In the genomic region with DNA sequence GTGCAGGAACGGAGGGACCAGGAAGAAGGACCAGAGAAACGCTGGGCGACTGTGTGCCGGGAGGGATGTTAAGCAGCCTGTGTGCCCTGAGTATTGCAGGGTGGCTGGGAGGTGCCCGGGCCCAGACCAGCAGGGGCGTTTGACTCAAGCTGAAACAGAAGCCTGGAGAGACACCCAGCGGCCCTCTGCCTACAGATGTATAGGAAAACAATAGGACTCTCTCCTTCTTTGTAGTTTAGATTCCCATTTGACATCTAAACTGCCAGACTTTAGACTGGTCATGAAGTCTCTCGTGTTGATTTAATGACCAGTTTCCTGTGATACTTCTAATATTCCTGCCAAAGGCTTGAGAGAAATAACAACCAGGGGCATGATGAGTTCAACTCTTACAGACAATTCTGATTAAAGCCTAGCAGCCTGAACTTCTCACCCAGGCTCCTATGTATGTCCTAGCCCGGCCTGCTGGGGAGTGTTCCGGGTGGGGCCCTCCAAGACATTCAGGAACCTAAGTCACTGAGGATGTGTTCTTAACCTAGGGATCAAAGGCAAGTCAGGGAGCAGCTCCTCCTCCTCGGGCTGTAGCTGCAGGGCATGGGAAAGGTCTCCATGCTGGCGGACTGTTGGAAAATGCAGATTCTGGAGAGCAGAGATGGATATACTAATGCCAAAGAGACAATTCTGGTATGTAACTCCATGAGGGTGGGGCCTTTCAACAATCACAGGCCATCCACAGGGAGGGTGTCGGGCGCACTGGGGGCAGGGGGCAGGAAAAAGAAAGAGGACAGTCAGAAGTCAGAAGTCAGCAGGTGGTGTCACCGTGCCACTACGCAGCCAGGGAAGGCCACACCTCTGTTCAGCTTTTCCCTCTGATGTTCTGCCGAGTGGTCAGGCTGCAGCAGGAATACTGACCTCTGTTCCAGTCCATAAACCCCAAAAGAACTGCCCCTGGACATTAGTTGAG, we compare ENCODE assay signal across 2 cellular contexts.
TF ChIP-seq lines count a peak whose summit lies in the region.

No MANE protein-coding gene starts in this region.

TF ChIP-seq in endothelial cell of umbilical vein, 7 proteins besides CTCF, POLR2A, EP300 and RAD21 (continued from another document):
- TF ChIP-seq EZH2 (IDR thresholded peaks at IDR 0.05; ENCODE audit: borderline replicate concordance, low read depth, low read length, severe bottlenecking) = no peak
- peak; percentile 76 for TF ChIP-seq GATA2 (IDR thresholded peaks at IDR 0.05; ENCODE audit: insufficient read depth, insufficient read length, low read depth, low read length)
- no peak for TF ChIP-seq MYC (IDR thresholded peaks at IDR 0.05; ENCODE audit: low read depth, low read length)

TF ChIP-seq in liver, 16 proteins besides CTCF, POLR2A, EP300 and RAD21 (continued from another document):
- TF ChIP-seq, protein P1, sequence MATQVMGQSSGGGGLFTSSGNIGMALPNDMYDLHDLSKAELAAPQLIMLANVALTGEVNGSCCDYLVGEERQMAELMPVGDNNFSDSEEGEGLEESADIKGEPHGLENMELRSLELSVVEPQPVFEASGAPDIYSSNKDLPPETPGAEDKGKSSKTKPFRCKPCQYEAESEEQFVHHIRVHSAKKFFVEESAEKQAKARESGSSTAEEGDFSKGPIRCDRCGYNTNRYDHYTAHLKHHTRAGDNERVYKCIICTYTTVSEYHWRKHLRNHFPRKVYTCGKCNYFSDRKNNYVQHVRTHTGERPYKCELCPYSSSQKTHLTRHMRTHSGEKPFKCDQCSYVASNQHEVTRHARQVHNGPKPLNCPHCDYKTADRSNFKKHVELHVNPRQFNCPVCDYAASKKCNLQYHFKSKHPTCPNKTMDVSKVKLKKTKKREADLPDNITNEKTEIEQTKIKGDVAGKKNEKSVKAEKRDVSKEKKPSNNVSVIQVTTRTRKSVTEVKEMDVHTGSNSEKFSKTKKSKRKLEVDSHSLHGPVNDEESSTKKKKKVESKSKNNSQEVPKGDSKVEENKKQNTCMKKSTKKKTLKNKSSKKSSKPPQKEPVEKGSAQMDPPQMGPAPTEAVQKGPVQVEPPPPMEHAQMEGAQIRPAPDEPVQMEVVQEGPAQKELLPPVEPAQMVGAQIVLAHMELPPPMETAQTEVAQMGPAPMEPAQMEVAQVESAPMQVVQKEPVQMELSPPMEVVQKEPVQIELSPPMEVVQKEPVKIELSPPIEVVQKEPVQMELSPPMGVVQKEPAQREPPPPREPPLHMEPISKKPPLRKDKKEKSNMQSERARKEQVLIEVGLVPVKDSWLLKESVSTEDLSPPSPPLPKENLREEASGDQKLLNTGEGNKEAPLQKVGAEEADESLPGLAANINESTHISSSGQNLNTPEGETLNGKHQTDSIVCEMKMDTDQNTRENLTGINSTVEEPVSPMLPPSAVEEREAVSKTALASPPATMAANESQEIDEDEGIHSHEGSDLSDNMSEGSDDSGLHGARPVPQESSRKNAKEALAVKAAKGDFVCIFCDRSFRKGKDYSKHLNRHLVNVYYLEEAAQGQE (IDR thresholded peaks at IDR 0.05) = no peak
- peak; percentile 98 for TF ChIP-seq NR2F2 (IDR thresholded peaks at IDR 0.05)
- TF ChIP-seq, protein P2, sequence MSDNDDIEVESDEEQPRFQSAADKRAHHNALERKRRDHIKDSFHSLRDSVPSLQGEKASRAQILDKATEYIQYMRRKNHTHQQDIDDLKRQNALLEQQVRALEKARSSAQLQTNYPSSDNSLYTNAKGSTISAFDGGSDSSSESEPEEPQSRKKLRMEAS (IDR thresholded peaks at IDR 0.05) = no peak
- peak; percentile 58 to 79 for TF ChIP-seq RXRA (IDR thresholded peaks at IDR 0.05)
- TF ChIP-seq FOXA1 (IDR thresholded peaks at IDR 0.05) = no peak
- TF ChIP-seq SP1 (IDR thresholded peaks at IDR 0.05) = peak; percentile 67
- TF ChIP-seq GABPA (IDR thresholded peaks at IDR 0.05 in 1 of 2, conservative IDR thresholded peaks at IDR 0.05 in 1 of 2) = no peak
- TF ChIP-seq, protein P3, sequence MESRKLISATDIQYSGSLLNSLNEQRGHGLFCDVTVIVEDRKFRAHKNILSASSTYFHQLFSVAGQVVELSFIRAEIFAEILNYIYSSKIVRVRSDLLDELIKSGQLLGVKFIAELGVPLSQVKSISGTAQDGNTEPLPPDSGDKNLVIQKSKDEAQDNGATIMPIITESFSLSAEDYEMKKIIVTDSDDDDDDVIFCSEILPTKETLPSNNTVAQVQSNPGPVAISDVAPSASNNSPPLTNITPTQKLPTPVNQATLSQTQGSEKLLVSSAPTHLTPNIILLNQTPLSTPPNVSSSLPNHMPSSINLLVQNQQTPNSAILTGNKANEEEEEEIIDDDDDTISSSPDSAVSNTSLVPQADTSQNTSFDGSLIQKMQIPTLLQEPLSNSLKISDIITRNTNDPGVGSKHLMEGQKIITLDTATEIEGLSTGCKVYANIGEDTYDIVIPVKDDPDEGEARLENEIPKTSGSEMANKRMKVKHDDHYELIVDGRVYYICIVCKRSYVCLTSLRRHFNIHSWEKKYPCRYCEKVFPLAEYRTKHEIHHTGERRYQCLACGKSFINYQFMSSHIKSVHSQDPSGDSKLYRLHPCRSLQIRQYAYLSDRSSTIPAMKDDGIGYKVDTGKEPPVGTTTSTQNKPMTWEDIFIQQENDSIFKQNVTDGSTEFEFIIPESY (IDR thresholded peaks at IDR 0.05) = no peak
- TF ChIP-seq, protein P4, sequence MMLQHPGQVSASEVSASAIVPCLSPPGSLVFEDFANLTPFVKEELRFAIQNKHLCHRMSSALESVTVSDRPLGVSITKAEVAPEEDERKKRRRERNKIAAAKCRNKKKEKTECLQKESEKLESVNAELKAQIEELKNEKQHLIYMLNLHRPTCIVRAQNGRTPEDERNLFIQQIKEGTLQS (IDR thresholded peaks at IDR 0.05) = no peak
- no peak for TF ChIP-seq HNF4G (IDR thresholded peaks at IDR 0.05)
- no peak for TF ChIP-seq EGR1 (IDR thresholded peaks at IDR 0.05; ENCODE audit: low read depth in 2 of 2)
- no peak for TF ChIP-seq FOXA2 (IDR thresholded peaks at IDR 0.05)
- no peak for TF ChIP-seq YY1 (IDR thresholded peaks at IDR 0.05)
- no peak for TF ChIP-seq JUND (IDR thresholded peaks at IDR 0.05)
